Comparison of ENCODE assay signal across 1 cellular context in the genomic region with DNA sequence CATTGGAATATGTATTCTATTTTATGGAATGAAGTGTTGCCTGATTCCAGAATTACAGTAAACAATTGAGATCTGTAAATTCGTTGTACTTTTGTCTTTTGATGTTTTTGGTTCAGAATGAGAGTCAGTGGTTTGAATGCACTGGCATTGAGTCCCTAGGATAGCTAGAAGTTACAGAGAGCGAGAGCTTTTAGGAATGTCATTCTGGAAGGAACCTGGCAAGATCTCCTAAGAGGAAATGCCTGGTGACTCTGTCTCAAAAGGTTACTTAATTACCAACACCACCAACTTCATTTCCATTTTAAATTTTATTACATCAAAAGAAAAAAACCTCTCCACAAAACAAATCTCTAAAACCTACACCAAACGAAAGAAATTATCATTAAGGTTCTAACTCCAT.
TF ChIP-seq lines count a peak whose summit lies in the region.

No MANE protein-coding gene starts in this region.

TF ChIP-seq in WTC11, 78 proteins besides CTCF, POLR2A, EP300 and RAD21:
- TF ChIP-seq NFYB (CRISPR knock-in tag; conservative IDR thresholded peaks at IDR 0.05; ENCODE audit: low read depth) = no peak
- TF ChIP-seq TEAD1 (CRISPR knock-in tag; IDR thresholded peaks at IDR 0.05) = 0 out of 2 replicates have a peak, but pooled peaks have one; percentile 11
- TF ChIP-seq, protein P1, sequence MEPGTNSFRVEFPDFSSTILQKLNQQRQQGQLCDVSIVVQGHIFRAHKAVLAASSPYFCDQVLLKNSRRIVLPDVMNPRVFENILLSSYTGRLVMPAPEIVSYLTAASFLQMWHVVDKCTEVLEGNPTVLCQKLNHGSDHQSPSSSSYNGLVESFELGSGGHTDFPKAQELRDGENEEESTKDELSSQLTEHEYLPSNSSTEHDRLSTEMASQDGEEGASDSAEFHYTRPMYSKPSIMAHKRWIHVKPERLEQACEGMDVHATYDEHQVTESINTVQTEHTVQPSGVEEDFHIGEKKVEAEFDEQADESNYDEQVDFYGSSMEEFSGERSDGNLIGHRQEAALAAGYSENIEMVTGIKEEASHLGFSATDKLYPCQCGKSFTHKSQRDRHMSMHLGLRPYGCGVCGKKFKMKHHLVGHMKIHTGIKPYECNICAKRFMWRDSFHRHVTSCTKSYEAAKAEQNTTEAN (CRISPR knock-in tag; IDR thresholded peaks at IDR 0.05) = no peak
- TF ChIP-seq, protein P2, sequence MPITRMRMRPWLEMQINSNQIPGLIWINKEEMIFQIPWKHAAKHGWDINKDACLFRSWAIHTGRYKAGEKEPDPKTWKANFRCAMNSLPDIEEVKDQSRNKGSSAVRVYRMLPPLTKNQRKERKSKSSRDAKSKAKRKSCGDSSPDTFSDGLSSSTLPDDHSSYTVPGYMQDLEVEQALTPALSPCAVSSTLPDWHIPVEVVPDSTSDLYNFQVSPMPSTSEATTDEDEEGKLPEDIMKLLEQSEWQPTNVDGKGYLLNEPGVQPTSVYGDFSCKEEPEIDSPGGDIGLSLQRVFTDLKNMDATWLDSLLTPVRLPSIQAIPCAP (CRISPR knock-in tag; IDR thresholded peaks at IDR 0.05) = no peak
- no peak for TF ChIP-seq GTF2I (CRISPR knock-in tag; conservative IDR thresholded peaks at IDR 0.05)
- TF ChIP-seq NFE2L1 (CRISPR knock-in tag; IDR thresholded peaks at IDR 0.05) = no peak
- no peak for TF ChIP-seq MXD4 (CRISPR knock-in tag; IDR thresholded peaks at IDR 0.05; ENCODE audit: borderline replicate concordance)
- no peak for TF ChIP-seq NR1H2 (CRISPR knock-in tag; IDR thresholded peaks at IDR 0.05)
